9 cellular contexts compared by ENCODE assay signal in genomic region chr9:128550226-128550625, GRCh38. TPM values are rescaled to one million over a fixed set of nuclear protein-coding genes. Genes with fewer than 3 reads are reported as not detected.
A peak's percentile ranks its signal among the peaks of the same experiment; 100 is the strongest.
DNase-seq lines count a peak whose midpoint lies in the region; ATAC-seq and TF ChIP-seq lines count a peak whose summit lies in the region.
"Had no signal": no experiment of that assay in that cellular context is flagged by ENCODE, and none has a peak within 500 bp of the region (broad histone marks: within the 10 kb centered on the region; RNA-seq: fewer than 3 reads in every experiment).

No MANE protein-coding gene starts in this region.

- peaks cover 14% of the 10 kb centered on the region for H3K4me1 Mint-ChIP-seq in GM23338
- H3K4me1 Mint-ChIP-seq in activated T-helper 1 cell treated with anti-CD3 and anti-CD28 coated beads, Interleukin-12 subunit alpha, Interleukin-12 subunit beta, Interleukin-2, Interleukin-4 antibody, amounts not matched to agents 30 ng/mL and 10 ng/mL and 1 ng/mL, durations not matched to agents 14 hours and 24 hours and 36 hours (ENCODE audit: low read depth) = peaks cover 35% of the 10 kb centered on the region

- no peaks in the 10 kb centered on the region for H3K36me3 ChIP-seq in GM23338 (ENCODE audit: insufficient read depth)

- peaks cover 23% of the 10 kb centered on the region for H3K79me2 ChIP-seq in GM23338 (replicated peaks; ENCODE audit: insufficient read depth)

- H3K27ac Mint-ChIP-seq in GM23338 = no peak overlapping the region
- peak overlapping the region; percentile 72 for H3K27ac Mint-ChIP-seq in activated T-helper 1 cell treated with anti-CD3 and anti-CD28 coated beads, Interleukin-12 subunit alpha, Interleukin-12 subunit beta, Interleukin-2, Interleukin-4 antibody, amounts not matched to agents 30 ng/mL and 10 ng/mL and 1 ng/mL, durations not matched to agents 14 hours and 24 hours and 36 hours

- H2AFZ ChIP-seq in GM23338 = no peak overlapping the region

- DNase-seq in GM23338 (ENCODE audit: low spot score) = no peak
- DNase-seq in activated T-helper 1 cell treated with anti-CD3 and anti-CD28 coated beads, Interleukin-12 subunit alpha, Interleukin-12 subunit beta, Interleukin-2, Interleukin-4 antibody, amounts not matched to agents 30 ng/mL and 10 ng/mL and 1 ng/mL, durations not matched to agents 14 hours and 24 hours and 36 hours (ENCODE audit: low spot score) = no peak
- peak; percentile 42 for DNase-seq in stimulated activated CD4-positive, alpha-beta T cell treated with anti-CD3 and anti-CD28 coated beads, Interleukin-4, amount 100 ng/mL, for 1 hour
- DNase-seq in NCI-H2171 (lab: John Stamatoyannopoulos, UW) = no peak
- DNase-seq in sciatic nerve (ENCODE audit: low spot score) = no peak
- no peak for DNase-seq in AG20443 (ENCODE audit: low spot score)
- DNase-seq: NCI-H2081 had no signal

- H3K4me3 Mint-ChIP-seq in GM23338 = peak overlapping the region; percentile 34; the same call in 1 of the 3 replicates
- peak overlapping the region; percentile 89 for H3K4me3 Mint-ChIP-seq in activated T-helper 1 cell treated with anti-CD3 and anti-CD28 coated beads, Interleukin-12 subunit alpha, Interleukin-12 subunit beta, Interleukin-2, Interleukin-4 antibody, amounts not matched to agents 30 ng/mL and 10 ng/mL and 1 ng/mL, durations not matched to agents 14 hours and 24 hours and 36 hours

- peaks cover 3% of the 10 kb centered on the region; the same call in 1 of the 2 replicates for H4K20me1 ChIP-seq in GM23338 (replicated peaks; ENCODE audit: insufficient read depth)

- intact Hi-C loops in activated T-helper 1 cell treated with anti-CD3 and anti-CD28 coated beads, Interleukin-12 subunit alpha, Interleukin-12 subunit beta, Interleukin-2, Interleukin-4 antibody, amounts not matched to agents 30 ng/mL and 10 ng/mL and 1 ng/mL, durations not matched to agents 14 hours and 24 hours and 36 hours (cut with micrococcal nuclease) = loop anchor here (2.0 to 10.0 kb wide), 11 partner anchors 37 to 627 kb away; partner anchors contain the start of genes BBLN, DNM1, DOLK and ENDOG
- intact Hi-C loops in sciatic nerve (cut with DNase I) = no loop called here

- peaks cover 34% of the 10 kb centered on the region for H3K4me1 ChIP-seq in GM23338 (ENCODE audit: insufficient read depth)

- TF ChIP-seq CTCF in GM23338 (conservative IDR thresholded peaks at IDR 0.05; ENCODE audit: low read depth in 2 of 2) = no peak

- H3K27ac ChIP-seq in GM23338 (ENCODE audit: low read depth) (no peak overlapping the region), layer of hippocampus (ENCODE audit: low read depth, low read length) (peak overlapping the region; percentile 78)

- ATAC-seq in GM23338 (no peak), HG02938 (IDR thresholded peaks at IDR 0.05; ENCODE audit: unreplicated experiment) (no peak), sciatic nerve (no peak)

- peaks cover 10% of the 10 kb centered on the region for H3F3A ChIP-seq in GM23338 (replicated peaks; ENCODE audit: low read depth)

- no peaks in the 10 kb centered on the region for H3K9me2 ChIP-seq in GM23338 (ENCODE audit: insufficient read depth)

- H3K27me3 Mint-ChIP-seq in GM23338 (ENCODE audit: insufficient read depth, low read depth, poor library complexity) = peaks cover 4% of the 10 kb centered on the region
- H3K27me3 Mint-ChIP-seq in activated T-helper 1 cell treated with anti-CD3 and anti-CD28 coated beads, Interleukin-12 subunit alpha, Interleukin-12 subunit beta, Interleukin-2, Interleukin-4 antibody, amounts not matched to agents 30 ng/mL and 10 ng/mL and 1 ng/mL, durations not matched to agents 14 hours and 24 hours and 36 hours (ENCODE audit: insufficient read depth) = no peaks in the 10 kb centered on the region

- no peaks in the 10 kb centered on the region for H3K36me3 Mint-ChIP-seq in GM23338 (ENCODE audit: low read depth)
- peaks cover 2% of the 10 kb centered on the region for H3K36me3 Mint-ChIP-seq in activated T-helper 1 cell treated with anti-CD3 and anti-CD28 coated beads, Interleukin-12 subunit alpha, Interleukin-12 subunit beta, Interleukin-2, Interleukin-4 antibody, amounts not matched to agents 30 ng/mL and 10 ng/mL and 1 ng/mL, durations not matched to agents 14 hours and 24 hours and 36 hours (ENCODE audit: low read depth)

- H3K4me3 ChIP-seq in GM23338 = no peak overlapping the region

- H3K9me3 Mint-ChIP-seq in GM23338 = no peaks in the 10 kb centered on the region
- H3K9me3 Mint-ChIP-seq in activated T-helper 1 cell treated with anti-CD3 and anti-CD28 coated beads, Interleukin-12 subunit alpha, Interleukin-12 subunit beta, Interleukin-2, Interleukin-4 antibody, amounts not matched to agents 30 ng/mL and 10 ng/mL and 1 ng/mL, durations not matched to agents 14 hours and 24 hours and 36 hours = no peaks in the 10 kb centered on the region

- H3K4me2 ChIP-seq in GM23338 = no peak overlapping the region; the same call in 1 of the 2 replicates

- H3K27me3 ChIP-seq in GM23338 (ENCODE audit: insufficient read depth) = peaks cover 12% of the 10 kb centered on the region; the same call in 1 of the 2 replicates
- no peaks in the 10 kb centered on the region for H3K27me3 ChIP-seq in layer of hippocampus (ENCODE audit: control insufficient read depth, insufficient read depth, low read length)

TF ChIP-seq in GM23338, 12 proteins besides CTCF, POLR2A, EP300 and RAD21 (continues in another document):
- TF ChIP-seq JUNB (IDR thresholded peaks at IDR 0.05; ENCODE audit: unreplicated experiment) = no peak
- no peak for TF ChIP-seq EZH2phosphoT487 (IDR thresholded peaks at IDR 0.05; ENCODE audit: unreplicated experiment)
- TF ChIP-seq, protein P1, sequence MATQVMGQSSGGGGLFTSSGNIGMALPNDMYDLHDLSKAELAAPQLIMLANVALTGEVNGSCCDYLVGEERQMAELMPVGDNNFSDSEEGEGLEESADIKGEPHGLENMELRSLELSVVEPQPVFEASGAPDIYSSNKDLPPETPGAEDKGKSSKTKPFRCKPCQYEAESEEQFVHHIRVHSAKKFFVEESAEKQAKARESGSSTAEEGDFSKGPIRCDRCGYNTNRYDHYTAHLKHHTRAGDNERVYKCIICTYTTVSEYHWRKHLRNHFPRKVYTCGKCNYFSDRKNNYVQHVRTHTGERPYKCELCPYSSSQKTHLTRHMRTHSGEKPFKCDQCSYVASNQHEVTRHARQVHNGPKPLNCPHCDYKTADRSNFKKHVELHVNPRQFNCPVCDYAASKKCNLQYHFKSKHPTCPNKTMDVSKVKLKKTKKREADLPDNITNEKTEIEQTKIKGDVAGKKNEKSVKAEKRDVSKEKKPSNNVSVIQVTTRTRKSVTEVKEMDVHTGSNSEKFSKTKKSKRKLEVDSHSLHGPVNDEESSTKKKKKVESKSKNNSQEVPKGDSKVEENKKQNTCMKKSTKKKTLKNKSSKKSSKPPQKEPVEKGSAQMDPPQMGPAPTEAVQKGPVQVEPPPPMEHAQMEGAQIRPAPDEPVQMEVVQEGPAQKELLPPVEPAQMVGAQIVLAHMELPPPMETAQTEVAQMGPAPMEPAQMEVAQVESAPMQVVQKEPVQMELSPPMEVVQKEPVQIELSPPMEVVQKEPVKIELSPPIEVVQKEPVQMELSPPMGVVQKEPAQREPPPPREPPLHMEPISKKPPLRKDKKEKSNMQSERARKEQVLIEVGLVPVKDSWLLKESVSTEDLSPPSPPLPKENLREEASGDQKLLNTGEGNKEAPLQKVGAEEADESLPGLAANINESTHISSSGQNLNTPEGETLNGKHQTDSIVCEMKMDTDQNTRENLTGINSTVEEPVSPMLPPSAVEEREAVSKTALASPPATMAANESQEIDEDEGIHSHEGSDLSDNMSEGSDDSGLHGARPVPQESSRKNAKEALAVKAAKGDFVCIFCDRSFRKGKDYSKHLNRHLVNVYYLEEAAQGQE (IDR thresholded peaks at IDR 0.05; ENCODE audit: unreplicated experiment) = no peak
- TF ChIP-seq CREB1 (CRISPR knock-in tag; IDR thresholded peaks at IDR 0.05; ENCODE audit: low read depth) = no peak
- no peak for TF ChIP-seq NANOG (IDR thresholded peaks at IDR 0.05; ENCODE audit: borderline replicate concordance)

RNA-seq across cellular contexts. Expression of gene SPTAN1, which starts 2.2 kb away (rescaled TPM):
- total RNA-seq in GM23338 (2014; rRNA removed; shearing (Covaris generic)) = 160 and 195 TPM in 2 replicates
- 98.3 and 108 TPM in 2 replicates for polyA plus RNA-seq in GM23338 (2016; fragmentation: Nextera tagmentation; extraction: Ambion mirVana)
- total RNA-seq in activated T-helper 1 cell treated with anti-CD3 and anti-CD28 coated beads, Interleukin-12 subunit alpha, Interleukin-12 subunit beta, Interleukin-2, Interleukin-4 antibody, amounts not matched to agents 30 ng/mL and 10 ng/mL and 1 ng/mL, durations not matched to agents 14 hours and 24 hours and 36 hours = 298 and 304 TPM in 2 replicates
- 794 TPM for total RNA-seq in sciatic nerve

RNA-seq across cellular contexts. Expression of gene GLE1, which starts 45.7 kb away (rescaled TPM):
- total RNA-seq in GM23338 (2014; rRNA removed; shearing (Covaris generic)) = 19.6 and 22.1 TPM in 2 replicates
- polyA plus RNA-seq in GM23338 (2016; fragmentation: Nextera tagmentation; extraction: Ambion mirVana) = 7.3 and 7.4 TPM in 2 replicates
- 51.4 and 52.0 TPM in 2 replicates for total RNA-seq in activated T-helper 1 cell treated with anti-CD3 and anti-CD28 coated beads, Interleukin-12 subunit alpha, Interleukin-12 subunit beta, Interleukin-2, Interleukin-4 antibody, amounts not matched to agents 30 ng/mL and 10 ng/mL and 1 ng/mL, durations not matched to agents 14 hours and 24 hours and 36 hours
- 19.3 TPM for total RNA-seq in sciatic nerve
